21 cellular contexts compared by ENCODE assay signal in genomic region chr10:114252097-114252496, GRCh38. TPM values are rescaled to one million over a fixed set of nuclear protein-coding genes. Genes with fewer than 3 reads are reported as not detected.
DNase-seq lines count a peak whose midpoint lies in the region; ATAC-seq, FAIRE-seq and TF ChIP-seq lines count a peak whose summit lies in the region.
"Had no signal": no experiment of that assay in that cellular context is flagged by ENCODE, and none has a peak within 500 bp of the region (broad histone marks: within the 10 kb centered on the region; RNA-seq: fewer than 3 reads in every experiment).

No MANE protein-coding gene starts in this region.

- H3K4me1 ChIP-seq in heart left ventricle (peaks cover 0 to 4% (median 0%) of the 10 kb centered on the region in 12 donors), HCT116 (ENCODE audit: control insufficient read depth in 1 of 2, insufficient read depth in 2 of 2, low read length in 2 of 2) (peaks cover 0 to under 1% of the 10 kb centered on the region in 2 experiments; a peak in 1 of 4 replicates)
- H3K4me1 ChIP-seq: A549 had no signal

- peaks cover 9% of the 10 kb centered on the region for H3K27me3 Mint-ChIP-seq in activated CD8-positive, alpha-beta T cell treated with anti-CD3 and anti-CD28 coated beads, Interleukin-2, amount 10 ng/mL, durations not matched to agents 7 days and 5 days (ENCODE audit: low read depth)
- peaks cover 1% of the 10 kb centered on the region for H3K27me3 Mint-ChIP-seq in activated CD8-positive, alpha-beta T cell treated with anti-CD3 and anti-CD28 coated beads for 36 hours

- FAIRE-seq in urothelium cell line (lab: Jason Lieb, UNC), result no peak
- FAIRE-seq: A549, H54, HTR-8/SVneo had no signal

- POLR2A ChIA-PET in activated CD8-positive, alpha-beta T cell treated with anti-CD3 and anti-CD28 coated beads, Interleukin-2, amount 10 ng/mL, durations not matched to agents 7 days and 5 days (lab: Charles Lee), result no interaction called here
- POLR2A ChIA-PET in activated CD8-positive, alpha-beta T cell treated with anti-CD3 and anti-CD28 coated beads for 36 hours (lab: Charles Lee), result no interaction called here
- POLR2A ChIA-PET in HCT116 (lab: Charles Lee), result no interaction called here

- no peak for TF ChIP-seq RAD21 in HCT116 (IDR thresholded peaks at IDR 0.05; ENCODE audit: low read depth)

- peak; percentile 28 for ATAC-seq in activated CD8-positive, alpha-beta T cell treated with anti-CD3 and anti-CD28 coated beads, Interleukin-2, amount 10 ng/mL, durations not matched to agents 7 days and 5 days
- no peak for ATAC-seq in activated CD8-positive, alpha-beta T cell treated with anti-CD3 and anti-CD28 coated beads for 36 hours
- peak; percentile 42 to 58 (median 47) for ATAC-seq in heart left ventricle
- ATAC-seq in HCT116, result 0 out of 2 replicates have a peak, but pooled peaks have one; percentile 21
- peak; percentile 77 for ATAC-seq in left ventricle myocardium superior
- no peak for ATAC-seq in HG03521 (IDR thresholded peaks at IDR 0.05; ENCODE audit: unreplicated experiment)
- ATAC-seq: GM23338 had no signal

- CTCF ChIA-PET in activated CD8-positive, alpha-beta T cell treated with anti-CD3 and anti-CD28 coated beads, Interleukin-2, amount 10 ng/mL, durations not matched to agents 7 days and 5 days (lab: Charles Lee), result no interaction called here
- CTCF ChIA-PET in activated CD8-positive, alpha-beta T cell treated with anti-CD3 and anti-CD28 coated beads for 36 hours (lab: Charles Lee), result no interaction called here
- CTCF ChIA-PET in HCT116 (lab: Charles Lee), result no interaction called here

- no TSS peak for BruUV-seq in HCT116 (replicated peaks; lab: Mats Ljungman, UMichigan)

- H4K20me1 ChIP-seq in HCT116 (ENCODE audit: insufficient read depth), result no peaks in the 10 kb centered on the region
- H4K20me1 ChIP-seq: BLaER1 had no signal

- H3K27ac ChIP-seq in heart left ventricle (no peak overlapping the region), HCT116 (ENCODE audit: low read depth, low read length) (no peak overlapping the region)
- H3K27ac ChIP-seq: 22Rv1, A549, BLaER1 had no signal

- H3K36me3 Mint-ChIP-seq in activated CD8-positive, alpha-beta T cell treated with anti-CD3 and anti-CD28 coated beads, Interleukin-2, amount 10 ng/mL, durations not matched to agents 7 days and 5 days (ENCODE audit: low read depth), result no peaks in the 10 kb centered on the region
- no peaks in the 10 kb centered on the region for H3K36me3 Mint-ChIP-seq in activated CD8-positive, alpha-beta T cell treated with anti-CD3 and anti-CD28 coated beads for 36 hours (ENCODE audit: low read depth)
- H3K36me3 Mint-ChIP-seq: CD14-positive monocyte; CD4-positive, alpha-beta memory T cell had no signal

- intact Hi-C loops in activated CD8-positive, alpha-beta T cell treated with anti-CD3 and anti-CD28 coated beads for 36 hours (cut with micrococcal nuclease), result no loop called here
- intact Hi-C loops in heart left ventricle (cut with DNase I) (no loop called here), cardiac septum (cut with DNase I) (no loop called here), HCT116 (cut with micrococcal nuclease) (no loop called here), left ventricle myocardium superior (cut with micrococcal nuclease) (no loop called here)

- DNase-seq in activated CD8-positive, alpha-beta T cell treated with anti-CD3 and anti-CD28 coated beads, Interleukin-2, amount 10 ng/mL, durations not matched to agents 7 days and 5 days, result no peak
- no peak for DNase-seq in activated CD8-positive, alpha-beta T cell treated with anti-CD3 and anti-CD28 coated beads for 36 hours
- peak in 1 of 5 donors; percentile 35 for DNase-seq in heart left ventricle
- DNase-seq in cardiac septum (ENCODE audit: low spot score), result no peak
- no peak for DNase-seq in HCT116 (ENCODE audit: low read depth, low spot score)
- no peak for DNase-seq in left ventricle myocardium superior
- no peak for DNase-seq in urothelium cell line (ENCODE audit: low spot score)
- DNase-seq: AML-193; CD4-positive, alpha-beta memory T cell; DMS79 treated with DMSO at 0.1 percent for 48 hours; GF-D8; HCEC 1CT; HFFc6 had no signal

- H3K36me3 ChIP-seq in heart left ventricle, result no peaks in the 10 kb centered on the region
- no peaks in the 10 kb centered on the region for H3K36me3 ChIP-seq in HCT116 (ENCODE audit: control insufficient read depth in 1 of 2, insufficient read depth in 2 of 2, low read length in 2 of 2)
- H3K36me3 ChIP-seq: BLaER1 had no signal

- no peak for TF ChIP-seq CTCF in activated CD8-positive, alpha-beta T cell treated with anti-CD3 and anti-CD28 coated beads for 36 hours (IDR thresholded peaks at IDR 0.05)
- TF ChIP-seq CTCF in heart left ventricle (IDR thresholded peaks at IDR 0.05) (no peak), HCT116 (IDR thresholded peaks at IDR 0.05 in 2 of 3, conservative IDR thresholded peaks at IDR 0.05 in 1 of 3; ENCODE audit: borderline replicate concordance in 1 of 3, insufficient read depth in 1 of 3, low read depth in 2 of 3, low read length in 2 of 3) (no peak)

- H3K4me3 Mint-ChIP-seq in activated CD8-positive, alpha-beta T cell treated with anti-CD3 and anti-CD28 coated beads, Interleukin-2, amount 10 ng/mL, durations not matched to agents 7 days and 5 days, result no peak overlapping the region
- no peak overlapping the region for H3K4me3 Mint-ChIP-seq in activated CD8-positive, alpha-beta T cell treated with anti-CD3 and anti-CD28 coated beads for 36 hours
- H3K4me3 Mint-ChIP-seq: CD14-positive monocyte; CD4-positive, alpha-beta memory T cell; GM23338; HFFc6 had no signal

- H3K9me3 Mint-ChIP-seq in activated CD8-positive, alpha-beta T cell treated with anti-CD3 and anti-CD28 coated beads, Interleukin-2, amount 10 ng/mL, durations not matched to agents 7 days and 5 days (ENCODE audit: insufficient read depth), result no peaks in the 10 kb centered on the region
- H3K9me3 Mint-ChIP-seq in activated CD8-positive, alpha-beta T cell treated with anti-CD3 and anti-CD28 coated beads for 36 hours, result no peaks in the 10 kb centered on the region
- H3K9me3 Mint-ChIP-seq: CD14-positive monocyte; CD4-positive, alpha-beta memory T cell had no signal

- H2AFZ ChIP-seq in HCT116 (ENCODE audit: low read depth, low read length, poor library complexity, severe bottlenecking), result no peak overlapping the region
- H2AFZ ChIP-seq: GM23338 had no signal

- H3K4me3 ChIP-seq in heart left ventricle (no peak overlapping the region), HCT116 (replicated peaks in 1 of 2; ENCODE audit: low read depth in 1 of 2, low read length in 2 of 2) (no peak overlapping the region)
- H3K4me3 ChIP-seq: A549, BLaER1, GM23338 had no signal

- no peak overlapping the region for H3K4me2 ChIP-seq in HCT116 (ENCODE audit: low read length)
- H3K4me2 ChIP-seq: A549, BLaER1, GM23338 had no signal

- no peak overlapping the region for H3K9ac ChIP-seq in HCT116 (ENCODE audit: low read length)
- H3K9ac ChIP-seq: BLaER1 had no signal

- 84 to 90% (median 86%) methylated on average over 5 of the region's 5 CpGs for WGBS in heart left ventricle, 4 donors

- RAD21 ChIA-PET in HCT116 (lab: Charles Lee; ENCODE audit: low non-redundant PET in 1 of 2, low total read pairs in 2 of 2, uncharacterized antibody in 2 of 2, unreplicated experiment in 2 of 2), result no interaction called here

- no peak overlapping the region for H3K27ac Mint-ChIP-seq in activated CD8-positive, alpha-beta T cell treated with anti-CD3 and anti-CD28 coated beads, Interleukin-2, amount 10 ng/mL, durations not matched to agents 7 days and 5 days
- no peak overlapping the region for H3K27ac Mint-ChIP-seq in activated CD8-positive, alpha-beta T cell treated with anti-CD3 and anti-CD28 coated beads for 36 hours
- H3K27ac Mint-ChIP-seq: GM23338, HFFc6 had no signal

- no peaks in the 10 kb centered on the region for H3K27me3 ChIP-seq in heart left ventricle
- no peaks in the 10 kb centered on the region for H3K27me3 ChIP-seq in HCT116 (ENCODE audit: insufficient read depth, low read length)
- H3K27me3 ChIP-seq: BLaER1 had no signal

- H3K9me3 ChIP-seq in heart left ventricle, result no peaks in the 10 kb centered on the region
- H3K9me3 ChIP-seq in HCT116 (ENCODE audit: control insufficient read depth in 1 of 2, insufficient read depth in 1 of 2, low read depth in 1 of 2, low read length in 2 of 2), result no peaks in the 10 kb centered on the region
- H3K9me3 ChIP-seq: A549, BLaER1 had no signal

- TF ChIP-seq POLR2A in heart left ventricle (IDR thresholded peaks at IDR 0.05) (no peak), HCT116 (IDR thresholded peaks at IDR 0.05; ENCODE audit: borderline replicate concordance, extremely low read depth, insufficient read depth, insufficient read length) (no peak)

- H3K79me2 ChIP-seq in HCT116 (ENCODE audit: insufficient read depth, low read length), result no peaks in the 10 kb centered on the region

- no peaks in the 10 kb centered on the region for H3K9me2 ChIP-seq in HCT116 (ENCODE audit: insufficient read depth)

- H3K4me1 Mint-ChIP-seq in activated CD8-positive, alpha-beta T cell treated with anti-CD3 and anti-CD28 coated beads, Interleukin-2, amount 10 ng/mL, durations not matched to agents 7 days and 5 days (ENCODE audit: low read depth), result no peaks in the 10 kb centered on the region
- H3K4me1 Mint-ChIP-seq in activated CD8-positive, alpha-beta T cell treated with anti-CD3 and anti-CD28 coated beads for 36 hours (ENCODE audit: low read depth), result no peaks in the 10 kb centered on the region
- H3K4me1 Mint-ChIP-seq: CD14-positive monocyte, GM23338 had no signal

TF ChIP-seq in HCT116, 20 proteins besides CTCF, POLR2A, EP300 and RAD21 (continues in another document):
- TF ChIP-seq JUND (IDR thresholded peaks at IDR 0.05) (no peak), EGR1 (IDR thresholded peaks at IDR 0.05; ENCODE audit: low read depth) (no peak)

RNA-seq across cellular contexts. Expression of gene VWA2, which starts 13.0 kb away (rescaled TPM):
- not detected for total RNA-seq in activated CD8-positive, alpha-beta T cell treated with anti-CD3 and anti-CD28 coated beads, Interleukin-2, amount 10 ng/mL, durations not matched to agents 7 days and 5 days
- not detected for total RNA-seq in activated CD8-positive, alpha-beta T cell treated with anti-CD3 and anti-CD28 coated beads for 36 hours
- total RNA-seq in heart left ventricle (under 1 TPM in 1 of 9 donors, not detected in 8; 0.41 TPM), cardiac septum (not detected), HCT116 (2021; ENCODE audit: unreplicated experiment) (not detected), left ventricle myocardium superior (not detected)
- polyA plus RNA-seq in heart left ventricle, result under 1 TPM in 1 of 2 donors, not detected in 1; 0.03 TPM
- polyA plus RNA-seq in HCT116 (2012), result not detected in 2 replicates
- total RNA-seq: CD4-positive, alpha-beta memory T cell had no signal
- polyA plus RNA-seq: A549; CD14-positive monocyte; CD4-positive, alpha-beta memory T cell had no signal

Comparison
In these comparisons a context has a peak if more than half of its experiments do, and no peak if none do; other contexts are left out.
1. ATAC-seq: peak in activated CD8-positive, alpha-beta T cell treated with anti-CD3 and anti-CD28 coated beads, Interleukin-2, amount 10 ng/mL, durations not matched to agents 7 days and 5 days (single experiment), heart left ventricle (4 of 4), HCT116 (single experiment) and left ventricle myocardium superior (single experiment); none in activated CD8-positive, alpha-beta T cell treated with anti-CD3 and anti-CD28 coated beads for 36 hours (single experiment) and HG03521 (single experiment).